Comparison of ENCODE assay signal across 22 cellular contexts in genomic region chr10:46290101-46290884, GRCh38. TPM values are rescaled to one million over a fixed set of nuclear protein-coding genes. Genes with fewer than 3 reads are reported as not detected.
A peak's percentile ranks its signal among the peaks of the same experiment; 100 is the strongest.
DNase-seq lines count a peak whose midpoint lies in the region; ATAC-seq, FAIRE-seq and TF ChIP-seq lines count a peak whose summit lies in the region.
"Had no signal": no experiment of that assay in that cellular context is flagged by ENCODE, and none has a peak within 500 bp of the region (broad histone marks: within the 10 kb centered on the region; RNA-seq: fewer than 3 reads in every experiment).

No MANE protein-coding gene starts in this region.

- no peak overlapping the region for H2AK5ac ChIP-seq in IMR-90 (ENCODE audit: low read depth, low read length)

- no peak for TF ChIP-seq RAD21 in A549 (conservative IDR thresholded peaks at IDR 0.05 in 1 of 2, IDR thresholded peaks at IDR 0.05 in 1 of 2)
- TF ChIP-seq RAD21 in IMR-90 (IDR thresholded peaks at IDR 0.05; ENCODE audit: low read length): no peak

- 89% methylated on average over 15 of the region's 15 CpGs for WGBS in A549 (ENCODE audit: missing lambda C conversion rate)
- WGBS in IMR-90 (ENCODE audit: extremely low coverage in 2 of 2, insufficient read length in 1 of 2), 2 experiments: 86% methylated on average over 6 of the region's 15 CpGs; no CpG with 5 or more reads in 1 of the 2 experiments
- 95 to 96% methylated on average over 15 of the region's 15 CpGs for WGBS in sigmoid colon, 2 donors

- H4K20me1 ChIP-seq in IMR-90 (ENCODE audit: insufficient read depth, low read length): no peaks in the 10 kb centered on the region

- H4K8ac ChIP-seq in IMR-90 (ENCODE audit: low read depth in 2 of 2, low read length in 2 of 2): no peak overlapping the region

- H3K18ac ChIP-seq in IMR-90 (ENCODE audit: low read depth, low read length): no peak overlapping the region

- peaks cover 9% of the 10 kb centered on the region for H3K9me1 ChIP-seq in IMR-90 (ENCODE audit: insufficient read depth, low read length)

- H2BK15ac ChIP-seq in IMR-90 (ENCODE audit: low read depth, low read length): no peak overlapping the region

- DNase-seq in A549 (ENCODE audit: low read depth in 1 of 2, low spot score in 1 of 2) (no peak), IMR-90 (no peak), iris pigment epithelial cell (ENCODE audit: low read depth) (peak; percentile 11), sigmoid colon (peak; percentile 25), OCI-M1 (lab: John Stamatoyannopoulos, UW) (no peak), hippocampal formation (lab: John Stamatoyannopoulos, UW) (no peak)
- DNase-seq: CD8-positive, alpha-beta T cell; COR-L47; DMS153; DMS79 treated with DMSO at 0.1 percent for 48 hours; EL; H9 had no signal

- ATAC-seq in A549 (no peak), IMR-90 (ENCODE audit: low read depth) (no peak), HG02623 (IDR thresholded peaks at IDR 0.05; ENCODE audit: unreplicated experiment) (no peak)
- ATAC-seq: CD8-positive, alpha-beta T cell; GM23338; HepG2 had no signal

- TF ChIP-seq POLR2A in A549 (IDR thresholded peaks at IDR 0.05; ENCODE audit: low read length) (no peak), IMR-90 (IDR thresholded peaks at IDR 0.05; ENCODE audit: low read depth, low read length) (no peak), sigmoid colon (IDR thresholded peaks at IDR 0.05) (no peak)

- dilution Hi-C loops in IMR-90 (cut with HindIII; ENCODE audit: low sequenced_read_pairs, unreplicated experiment): no loop called here

- H3K27ac ChIP-seq in A549 (no peak overlapping the region), IMR-90 (ENCODE audit: insufficient read depth, low read length) (no peak overlapping the region), sigmoid colon (no peak overlapping the region)

- POLR2A ChIA-PET in A549 (lab: Yijun Ruan, JAX): no interaction called here
- POLR2A ChIA-PET in IMR-90 (lab: Charles Lee; ENCODE audit: unreplicated experiment): no interaction called here

- H4K91ac ChIP-seq in IMR-90 (ENCODE audit: insufficient read depth, low read depth, low read length): no peak overlapping the region

- H3K4ac ChIP-seq in IMR-90 (ENCODE audit: low read depth, low read length): no peak overlapping the region

- TF ChIP-seq EP300 in A549 (IDR thresholded peaks at IDR 0.05) (no peak), sigmoid colon (IDR thresholded peaks at IDR 0.05) (no peak)

- CTCF ChIA-PET in A549 (lab: Yijun Ruan, JAX) (interaction anchor here (0.6 to 1.6 kb wide), 4 partner anchors 15 to 60 kb away, joined by 3 to 4 read pairs (median 4); no protein-coding TSS in a partner anchor), IMR-90 (lab: Yijun Ruan, JAX) (no interaction called here)

- TF ChIP-seq CTCF in A549 (IDR thresholded peaks at IDR 0.05) (no peak), IMR-90 (conservative IDR thresholded peaks at IDR 0.05; ENCODE audit: low read depth, low read length) (no peak), sigmoid colon (IDR thresholded peaks at IDR 0.05) (no peak)

- H3K9ac ChIP-seq in IMR-90 (ENCODE audit: low read depth, low read length): no peak overlapping the region

- FAIRE-seq in A549 (lab: Jason Lieb, UNC): no peak
- FAIRE-seq: D721Med, G401.6, GM12892, HepG2, HTR-8/SVneo had no signal

- no peaks in the 10 kb centered on the region for H3K36me3 ChIP-seq in IMR-90 (ENCODE audit: control insufficient read depth, insufficient read depth, low read length)
- H3K36me3 ChIP-seq in sigmoid colon: no peaks in the 10 kb centered on the region

- no peaks in the 10 kb centered on the region for H3K27me3 ChIP-seq in IMR-90 (ENCODE audit: control insufficient read depth, insufficient read depth, low read length)
- H3K27me3 ChIP-seq in sigmoid colon: no peaks in the 10 kb centered on the region

- BruUV-seq in IMR-90 (replicated peaks; lab: Mats Ljungman, UMichigan): no TSS peak

- H3K4me2 ChIP-seq in A549: no peak overlapping the region
- H3K4me2 ChIP-seq in IMR-90 (ENCODE audit: low read depth, low read length): no peak overlapping the region
- H3K4me2 ChIP-seq: GM23338 had no signal

- H2BK5ac ChIP-seq in IMR-90 (ENCODE audit: low read depth, low read length, poor library complexity, severe bottlenecking): no peak overlapping the region

- no peak overlapping the region for H2BK120ac ChIP-seq in IMR-90 (ENCODE audit: low read depth, low read length)

- H3K9me3 ChIP-seq in A549 (no peaks in the 10 kb centered on the region), IMR-90 (ENCODE audit: control insufficient read depth, insufficient read depth, low read length) (no peaks in the 10 kb centered on the region), sigmoid colon (no peaks in the 10 kb centered on the region)

- intact Hi-C loops in IMR-90 (cut with micrococcal nuclease) (no loop called here), sigmoid colon (cut with DNase I) (no loop called here)

- H3K4me1 ChIP-seq in A549: peaks cover 40% of the 10 kb centered on the region
- no peaks in the 10 kb centered on the region; the same call in 1 of the 2 replicates for H3K4me1 ChIP-seq in IMR-90 (ENCODE audit: control insufficient read depth, insufficient read depth, low read length)
- peaks cover 0 to 2% (median 2%) of the 10 kb centered on the region in 4 donors for H3K4me1 ChIP-seq in sigmoid colon

- peaks cover 0 to 4% of the 10 kb centered on the region in 2 experiments; a peak in 1 of 4 replicates for H3K79me1 ChIP-seq in IMR-90 (ENCODE audit: low read depth in 1 of 2, low read length in 2 of 2)

- no peak overlapping the region for H2BK20ac ChIP-seq in IMR-90 (ENCODE audit: low read depth, low read length)

- H2AFZ ChIP-seq in IMR-90 (replicated peaks; ENCODE audit: low read length, poor library complexity): no peak overlapping the region
- H2AFZ ChIP-seq: GM23338 had no signal

- in situ Hi-C loops in IMR-90 (cut with MboI; ENCODE audit: low sequenced_read_pairs): no loop called here

- H3K23ac ChIP-seq in IMR-90 (ENCODE audit: low read depth, low read length): no peak overlapping the region

- H3K4me3 ChIP-seq in A549 (no peak overlapping the region), IMR-90 (ENCODE audit: insufficient read depth, low read depth, low read length) (no peak overlapping the region), sigmoid colon (no peak overlapping the region)
- H3K4me3 ChIP-seq: GM23338 had no signal

- no peak overlapping the region for H3K56ac ChIP-seq in IMR-90 (ENCODE audit: extremely low read depth, insufficient read depth, low read length)

- H3K14ac ChIP-seq in IMR-90 (replicated peaks; ENCODE audit: low read depth, low read length): no peak overlapping the region

- H4K5ac ChIP-seq in IMR-90 (ENCODE audit: low read depth, low read length): no peak overlapping the region

- H2AK9ac ChIP-seq in IMR-90 (replicated peaks; ENCODE audit: low read depth, low read length, poor library complexity): no peak overlapping the region

TF ChIP-seq in A549, 52 proteins besides CTCF, POLR2A, EP300 and RAD21:
- TF ChIP-seq RFX5 (IDR thresholded peaks at IDR 0.05) (peak; percentile 88), PHF8 (IDR thresholded peaks at IDR 0.05; ENCODE audit: borderline replicate concordance, low read depth) (no peak)

TF ChIP-seq in IMR-90, 13 proteins besides CTCF, POLR2A, EP300 and RAD21:
- TF ChIP-seq RFX5 (IDR thresholded peaks at IDR 0.05; ENCODE audit: low read depth, low read length): peak; percentile 87
- TF ChIP-seq NFE2L2 (IDR thresholded peaks at IDR 0.05; ENCODE audit: low read depth, low read length): no peak
- TF ChIP-seq CHD1 (IDR thresholded peaks at IDR 0.05; ENCODE audit: low read depth, low read length): no peak

RNA-seq across cellular contexts. Expression of gene ANTXRL, which starts 3.5 kb away (rescaled TPM):
- polyA plus RNA-seq in A549 (2011; rRNA removed) (0.09 and 0.26 TPM in 2 replicates), A549 (2017; fragmentation: RNase III; extraction: RNeasy Plus Mini Kit Qiagen cat#74134 plus additional on column Dnase treatment) (0.13 to 0.30 TPM (median 0.25 TPM) in 3 replicates), IMR-90 (2012; rRNA removed) (not detected in 2 replicates), sigmoid colon (not detected)
- polyA plus RNA-seq in A549 (2012; cell fraction: cytosol; rRNA removed): 0.19 and 0.20 TPM in 2 replicates
- polyA plus RNA-seq in A549 (2012; cell fraction: nucleus; rRNA removed): 0.47 and 0.58 TPM in 2 replicates
- polyA minus RNA-seq in A549 (2011; rRNA and poly(A)+ RNA removed): 0.08 and 0.19 TPM in 2 replicates
- total RNA-seq in IMR-90 (2012; rRNA removed) (not detected in 2 replicates), sigmoid colon (not detected)
- not detected in 2 replicates for polyA plus RNA-seq in IMR-90 (2012; cell fraction: cytosol; rRNA removed)
- 0.03 TPM in 1 of 2 replicates, not detected in the other for polyA plus RNA-seq in IMR-90 (2012; cell fraction: nucleus; rRNA removed; ENCODE audit: low replicate concordance)
- total RNA-seq: A673; CD8-positive, alpha-beta T cell; GM23338; H9; HepG2 had no signal
- polyA plus RNA-seq: BJ, CD14-positive monocyte, GM23338, HepG2 had no signal

Comparison
In these comparisons a context has a peak if more than half of its experiments do, and no peak if none do; other contexts are left out.
1. DNase-seq: peak in iris pigment epithelial cell (single experiment) and sigmoid colon (single experiment); none in A549 (0 of 2), IMR-90 (single experiment), OCI-M1 (single experiment) and hippocampal formation (0 of 2).